ENCODE assay signal across 6 cellular contexts in genomic region chr13:61277088-61277487, GRCh38.
"Had no signal": no experiment of that assay in that cellular context is flagged by ENCODE, and none has a peak within 500 bp of the region (broad histone marks: within the 10 kb centered on the region; RNA-seq: fewer than 3 reads in every experiment).

No MANE protein-coding gene starts in this region.

- H3K4me3 ChIP-seq: GM23248, HAP-1 had no signal

- DNase-seq: GM23248, GOT3, H7, HFFc6, KBM-7 had no signal
